Comparison of ENCODE assay signal across 17 cellular contexts in the genomic region with DNA sequence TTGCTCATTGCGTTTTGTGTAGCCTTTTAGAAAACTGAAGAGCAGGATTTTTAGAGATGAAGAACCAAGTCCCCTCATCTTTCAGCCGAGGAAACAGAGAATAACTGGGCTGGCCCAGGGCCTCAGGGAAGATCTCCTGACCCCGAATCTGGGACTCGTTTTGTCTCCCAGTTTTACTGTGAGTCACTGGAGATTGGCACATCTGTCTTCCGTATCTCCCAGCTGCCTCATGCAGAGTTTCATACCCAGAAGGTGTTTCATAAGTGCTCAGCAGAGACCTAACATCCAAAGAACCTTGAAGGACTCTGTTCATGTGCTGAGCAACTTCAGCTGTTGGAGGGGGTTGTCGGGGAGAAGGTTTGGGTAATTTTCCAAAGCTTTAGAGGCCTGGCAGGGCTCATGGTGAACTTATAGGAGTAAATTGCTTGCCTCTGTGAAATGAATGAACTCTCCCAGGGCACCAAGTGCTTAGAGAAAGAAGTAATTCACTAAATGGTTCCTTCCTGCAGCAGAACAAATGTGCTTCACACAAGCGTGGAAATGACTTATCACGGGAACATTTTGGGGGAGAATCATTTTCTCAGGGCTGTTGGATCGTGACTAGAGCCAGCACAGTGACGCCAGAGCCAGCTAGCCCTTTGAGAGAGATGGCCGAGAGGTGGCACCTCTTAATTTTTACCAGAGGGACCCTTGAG.
DNase-seq lines count a peak whose midpoint lies in the region; TF ChIP-seq lines count a peak whose summit lies in the region.
"Had no signal": no experiment of that assay in that cellular context is flagged by ENCODE, and none has a peak within 500 bp of the region (broad histone marks: within the 10 kb centered on the region; RNA-seq: fewer than 3 reads in every experiment).

No MANE protein-coding gene starts in this region.

- H3K27ac ChIP-seq in brain microvascular endothelial cell: no peak overlapping the region
- H3K27ac ChIP-seq: C4-2B, heart left ventricle, prostate gland, tibial nerve had no signal

- H3K27me3 ChIP-seq in brain microvascular endothelial cell (replicated peaks): peaks cover 3% of the 10 kb centered on the region
- H3K27me3 ChIP-seq: adrenal gland, heart left ventricle had no signal

- TF ChIP-seq CTCF in brain microvascular endothelial cell (IDR thresholded peaks at IDR 0.05; ENCODE audit: low read depth, low read length, missing control alignments): no peak

- no peaks in the 10 kb centered on the region for H3K36me3 ChIP-seq in brain microvascular endothelial cell (replicated peaks)
- H3K36me3 ChIP-seq: adrenal gland, heart left ventricle, prostate gland, tibial nerve had no signal

- H3K4me3 ChIP-seq in brain microvascular endothelial cell (ENCODE audit: low read depth, low read length): no peak overlapping the region
- H3K4me3 ChIP-seq: adrenal gland, heart left ventricle, prostate gland, tibial nerve had no signal

- in situ Hi-C loops in brain microvascular endothelial cell (cut with HindIII; ENCODE audit: low pct_ligation_motif_present, low sequenced_read_pairs): no loop called here

- DNase-seq in Daoy (ENCODE audit: low read depth) (peak; percentile 16), M059J (ENCODE audit: low read depth) (peak; percentile 53), brain microvascular endothelial cell (peak; percentile 34), foreskin melanocyte (peak; percentile 93), amygdala (lab: John Stamatoyannopoulos, UW) (no peak), DMS79 (lab: John Stamatoyannopoulos, UW) (no peak), NAMALWA (ENCODE audit: low spot score) (no peak)
- no peak for DNase-seq in activated CD4-positive, alpha-beta T cell treated with anti-CD3 and anti-CD28 coated beads for 1 hour
- DNase-seq: DND-41, heart left ventricle, NCI-H2081, NCI-H526 treated with DMSO at 0.1 percent for 48 hours, T-cell had no signal

Comparison
In these comparisons a context has a peak if more than half of its experiments do, and no peak if none do; other contexts are left out.
1. DNase-seq: peak in Daoy (single experiment), M059J (single experiment), brain microvascular endothelial cell (single experiment) and foreskin melanocyte (single experiment); none in activated CD4-positive, alpha-beta T cell treated with anti-CD3 and anti-CD28 coated beads for 1 hour (single experiment), amygdala (0 of 56), DMS79 (single experiment) and NAMALWA (single experiment).